8 cellular contexts compared by ENCODE assay signal in the genomic region with DNA sequence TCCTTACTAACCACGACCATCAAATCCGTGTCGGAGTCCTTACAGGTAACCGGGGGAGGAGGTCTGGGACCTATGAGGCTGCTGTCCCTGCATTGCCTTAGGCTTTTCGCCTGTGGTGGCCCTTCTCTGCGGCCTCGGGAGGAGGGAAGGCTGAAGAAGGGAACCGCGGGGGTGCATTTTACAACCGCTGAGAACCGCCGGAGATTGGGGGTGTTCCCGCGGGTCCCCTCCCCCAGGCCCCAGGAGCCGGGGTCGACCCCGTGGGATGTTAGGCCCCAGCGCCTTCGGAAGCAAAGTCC. TPM values are rescaled to one million over a fixed set of nuclear protein-coding genes. Genes with fewer than 3 reads are reported as not detected.
A peak's percentile ranks its signal among the peaks of the same experiment; 100 is the strongest.
DNase-seq lines count a peak whose midpoint lies in the region; ATAC-seq and TF ChIP-seq lines count a peak whose summit lies in the region.

No MANE protein-coding gene starts in this region.

- DNase-seq in A673 (ENCODE audit: low spot score) (no peak), body of pancreas (no peak), mucosa of descending colon (no peak), SW 1271 (lab: John Stamatoyannopoulos, UW) (no peak)

- BruUV-seq in A673 (replicated peaks; lab: Mats Ljungman, UMichigan), result no TSS peak

- H3K27ac ChIP-seq in A673 (ENCODE audit: low read depth, low read length, poor library complexity, severe bottlenecking), result peak overlapping the region; percentile 77
- peak overlapping the region; percentile 90 to 95 (median 92) for H3K27ac ChIP-seq in body of pancreas

- H3K4me3 ChIP-seq in A673 (ENCODE audit: low read depth, low read length, poor library complexity, severe bottlenecking), result peak overlapping the region; percentile 77
- H3K4me3 ChIP-seq in body of pancreas, result peak overlapping the region; percentile 29 to 92
- peak overlapping the region; percentile 67 for H3K4me3 ChIP-seq in mucosa of descending colon

- CTCF ChIA-PET in A673 (lab: Charles Lee), result no interaction called here

- H3K27me3 ChIP-seq in A673 (replicated peaks; ENCODE audit: insufficient read depth, low read depth, low read length, poor library complexity), result peaks cover 14% of the 10 kb centered on the region
- no peaks in the 10 kb centered on the region for H3K27me3 ChIP-seq in body of pancreas

- TF ChIP-seq CTCF in A673 (conservative IDR thresholded peaks at IDR 0.05; ENCODE audit: low read depth, low read length) (no peak), body of pancreas (IDR thresholded peaks at IDR 0.05) (no peak), mucosa of descending colon (IDR thresholded peaks at IDR 0.05) (no peak)

- POLR2A ChIA-PET in A673 (lab: Charles Lee; ENCODE audit: low non-redundant PET), result interaction anchor here (0.7 kb wide), 1 partner anchor 635 kb away, joined by 5 read pairs; no protein-coding TSS in a partner anchor

- no peaks in the 10 kb centered on the region for H3K9me3 ChIP-seq in A673 (ENCODE audit: low read depth, low read length, poor library complexity, severe bottlenecking)
- H3K9me3 ChIP-seq in body of pancreas, result no peaks in the 10 kb centered on the region
- H3K9me3 ChIP-seq in mucosa of descending colon, result no peaks in the 10 kb centered on the region

- H3K4me1 ChIP-seq in A673 (ENCODE audit: insufficient read depth, low read length, poor library complexity, severe bottlenecking) (peaks cover 10% of the 10 kb centered on the region), body of pancreas (peaks cover 37% of the 10 kb centered on the region), mucosa of descending colon (ENCODE audit: low read depth) (peaks cover 7% of the 10 kb centered on the region)

- intact Hi-C loops in A673 (cut with micrococcal nuclease; ENCODE audit: unreplicated experiment) (no loop called here), body of pancreas (cut with DNase I) (no loop called here), mucosa of descending colon (cut with DNase I, micrococcal nuclease) (no loop called here)

- WGBS in body of pancreas, 2 donors, result 0 to 2% methylated on average over 13 to 15 of the region's 19 CpGs

- no peaks in the 10 kb centered on the region for H3K36me3 ChIP-seq in A673 (ENCODE audit: insufficient read depth, low read length, poor library complexity, severe bottlenecking)
- H3K36me3 ChIP-seq in body of pancreas (replicated peaks in 1 of 2; ENCODE audit: insufficient read depth in 1 of 2, low read depth in 2 of 2), result no peaks in the 10 kb centered on the region
- no peaks in the 10 kb centered on the region for H3K36me3 ChIP-seq in mucosa of descending colon (ENCODE audit: low read depth)

- TF ChIP-seq POLR2A in body of pancreas (IDR thresholded peaks at IDR 0.05), result no peak

- ATAC-seq in HG02840 (IDR thresholded peaks at IDR 0.05; ENCODE audit: low FRiP score, unreplicated experiment) (peak; percentile 0), body of pancreas (no peak), mucosa of descending colon (no peak), GM21447 (IDR thresholded peaks at IDR 0.05; ENCODE audit: unreplicated experiment) (no peak), GM18517 (IDR thresholded peaks at IDR 0.05; ENCODE audit: unreplicated experiment) (no peak), GM19452 (IDR thresholded peaks at IDR 0.05; ENCODE audit: unreplicated experiment) (no peak)

RNA-seq across cellular contexts. Expression of a gene that starts 0.5 kb away (rescaled TPM):
- total RNA-seq in A673 (2021) (29.9 and 30.3 TPM in 2 replicates), body of pancreas (10 to 100 TPM; 24.1 to 25.7 TPM), mucosa of descending colon (10 to 100 TPM; 32.8 to 57.0 (median 38.1) TPM)

RNA-seq across cellular contexts. Expression of a gene that starts 22.3 kb away (rescaled TPM):
- not detected in 2 replicates for total RNA-seq in A673 (2021)
- total RNA-seq in body of pancreas, result 1 to 10 TPM in 1 of 2 donors, not detected in 1; 3.4 TPM
- 1 to 10 TPM in 1 of 3 donors, under 1 TPM in 1, not detected in 1; 0.98 to 2.1 TPM for total RNA-seq in mucosa of descending colon
